Comparison of ENCODE assay signal across 19 cellular contexts in the genomic region with DNA sequence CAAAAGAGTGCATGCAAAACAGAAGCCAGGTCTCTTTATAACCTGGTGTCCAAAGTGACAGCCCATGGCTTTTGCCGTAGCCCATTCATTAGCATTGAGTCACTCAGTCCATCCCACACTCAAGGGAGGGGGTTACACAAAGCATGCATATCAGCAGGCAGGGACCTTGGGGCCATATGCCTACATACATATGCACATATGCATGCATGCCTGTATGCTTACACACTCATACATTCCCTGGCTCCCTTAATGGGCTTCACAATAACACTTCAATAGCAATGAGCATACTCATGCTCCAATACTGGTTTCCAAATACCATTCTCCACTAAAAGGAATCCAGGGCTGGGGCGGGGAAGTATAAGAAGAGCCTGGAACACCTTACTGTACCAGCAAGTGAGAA. TPM values are rescaled to one million over a fixed set of nuclear protein-coding genes. Genes with fewer than 3 reads are reported as not detected.
DNase-seq lines count a peak whose midpoint lies in the region; ATAC-seq and TF ChIP-seq lines count a peak whose summit lies in the region.
"Had no signal": no experiment of that assay in that cellular context is flagged by ENCODE, and none has a peak within 500 bp of the region (broad histone marks: within the 10 kb centered on the region; RNA-seq: fewer than 3 reads in every experiment).

No MANE protein-coding gene starts in this region.

- in situ Hi-C loops in mammary epithelial cell (cut with MboI; ENCODE audit: low sequenced_read_pairs in 2 of 2): loop anchor here in 1 of 2 donors (25.0 kb wide), 1 partner anchor 92 kb away; the partner anchor contains the start of gene MTMR10

- no peaks in the 10 kb centered on the region for H3K27me3 Mint-ChIP-seq in MCF 10A (ENCODE audit: insufficient read depth, unreplicated experiment)
- H3K27me3 Mint-ChIP-seq in activated naive CD4-positive, alpha-beta T cell treated with anti-CD3 and anti-CD28 coated beads, Interleukin-2, amount 10 ng/mL, durations not matched to agents 7 days and 5 days: peaks cover 59% of the 10 kb centered on the region

- H3K27ac ChIP-seq in mammary epithelial cell (ENCODE audit: insufficient read depth, low read depth, low read length): no peak overlapping the region
- no peak overlapping the region for H3K27ac ChIP-seq in iPS-20b (ENCODE audit: low read length)

- peak; percentile 79 for DNase-seq in mammary epithelial cell
- no peak for DNase-seq in MCF 10A (ENCODE audit: unreplicated experiment)
- peak; percentile 71 for DNase-seq in amniotic stem cell (lab: John Stamatoyannopoulos, UW)
- DNase-seq in activated naive CD4-positive, alpha-beta T cell treated with anti-CD3 and anti-CD28 coated beads, Interleukin-2, amount 10 ng/mL, durations not matched to agents 7 days and 5 days: no peak
- DNase-seq: activated CD4-positive, CD25-positive, alpha-beta regulatory T cell treated with anti-CD3 and anti-CD28 coated beads, Interleukin-2, amount 50 U/mL, for 72 hours; activated naive CD4-positive, alpha-beta T cell treated with Interleukin-2 at 50 U/mL for 16 hours; CD8-positive, alpha-beta T cell; GDM1; NCI-H2171 treated with DMSO at 0.1 percent for 48 hours; SHP77 treated with DMSO at 0.1 percent for 48 hours had no signal

- H3K36me3 ChIP-seq in mammary epithelial cell (ENCODE audit: insufficient read depth, low read length) (no peaks in the 10 kb centered on the region), iPS-20b (ENCODE audit: insufficient read depth, low read depth, low read length) (no peaks in the 10 kb centered on the region)

- no peak overlapping the region for H3K4me3 Mint-ChIP-seq in MCF 10A (ENCODE audit: unreplicated experiment)
- no peak overlapping the region for H3K4me3 Mint-ChIP-seq in activated naive CD4-positive, alpha-beta T cell treated with anti-CD3 and anti-CD28 coated beads, Interleukin-2, amount 10 ng/mL, durations not matched to agents 7 days and 5 days

- ATAC-seq in HG03095 (IDR thresholded peaks at IDR 0.05; ENCODE audit: unreplicated experiment) (no peak), GM18858 (IDR thresholded peaks at IDR 0.05; ENCODE audit: unreplicated experiment) (no peak), HG03159 (IDR thresholded peaks at IDR 0.05; ENCODE audit: unreplicated experiment) (no peak)
- ATAC-seq: CD8-positive, alpha-beta T cell had no signal

- no peaks in the 10 kb centered on the region for H3K9me3 ChIP-seq in mammary epithelial cell (replicated peaks; ENCODE audit: insufficient read depth, low read length)
- no peaks in the 10 kb centered on the region for H3K9me3 ChIP-seq in iPS-20b (ENCODE audit: insufficient read depth, low read depth, low read length)

- H3K27ac Mint-ChIP-seq in MCF 10A (ENCODE audit: low read depth, unreplicated experiment): no peak overlapping the region
- H3K27ac Mint-ChIP-seq in activated naive CD4-positive, alpha-beta T cell treated with anti-CD3 and anti-CD28 coated beads, Interleukin-2, amount 10 ng/mL, durations not matched to agents 7 days and 5 days: no peak overlapping the region
- H3K27ac Mint-ChIP-seq: CD8-positive, alpha-beta T cell had no signal

- POLR2A ChIA-PET in MCF 10A (lab: Yijun Ruan, JAX): no interaction called here

- 92% methylated on average over 2 of the region's 2 CpGs for WGBS in mammary epithelial cell (ENCODE audit: low coverage, missing lambda C conversion rate)

- no peaks in the 10 kb centered on the region for H3K9me3 Mint-ChIP-seq in MCF 10A (ENCODE audit: unreplicated experiment)
- H3K9me3 Mint-ChIP-seq in activated naive CD4-positive, alpha-beta T cell treated with anti-CD3 and anti-CD28 coated beads, Interleukin-2, amount 10 ng/mL, durations not matched to agents 7 days and 5 days: no peaks in the 10 kb centered on the region
- H3K9me3 Mint-ChIP-seq: CD8-positive, alpha-beta T cell had no signal

- TF ChIP-seq CTCF in mammary epithelial cell (conservative IDR thresholded peaks at IDR 0.05 in 1 of 2, IDR thresholded peaks at IDR 0.05 in 1 of 2; ENCODE audit: extremely low read depth in 1 of 2, insufficient read depth in 1 of 2, low read depth in 1 of 2, low read length in 2 of 2) (no peak), MCF 10A (IDR thresholded peaks at IDR 0.05; ENCODE audit: unreplicated experiment) (no peak)

- H3K4me1 ChIP-seq in mammary epithelial cell (ENCODE audit: insufficient read depth, low read length) (peaks cover 4% of the 10 kb centered on the region), iPS-20b (ENCODE audit: insufficient read depth, low read length) (peaks cover 49% of the 10 kb centered on the region)

- H4K20me1 ChIP-seq in mammary epithelial cell (ENCODE audit: insufficient read depth, low read length): no peaks in the 10 kb centered on the region

- dilution Hi-C loops in mammary epithelial cell (cut with HindIII; ENCODE audit: low sequenced_read_pairs): no loop called here

- no peak overlapping the region for H3K9ac ChIP-seq in mammary epithelial cell (ENCODE audit: insufficient read depth, low read length)
- no peak overlapping the region for H3K9ac ChIP-seq in iPS-20b (ENCODE audit: low read depth, low read length)

- H3K4me1 Mint-ChIP-seq in MCF 10A (ENCODE audit: insufficient read depth, unreplicated experiment): peaks cover 14% of the 10 kb centered on the region
- peaks cover 17% of the 10 kb centered on the region for H3K4me1 Mint-ChIP-seq in activated naive CD4-positive, alpha-beta T cell treated with anti-CD3 and anti-CD28 coated beads, Interleukin-2, amount 10 ng/mL, durations not matched to agents 7 days and 5 days

- intact Hi-C loops in mammary epithelial cell (cut with micrococcal nuclease) (no loop called here), MCF 10A (cut with micrococcal nuclease) (no loop called here)

- no peaks in the 10 kb centered on the region for H3K79me2 ChIP-seq in mammary epithelial cell (ENCODE audit: insufficient read depth, low read length)

- CTCF ChIA-PET in mammary epithelial cell (lab: Charles Lee; ENCODE audit: low non-redundant PET): no interaction called here
- CTCF ChIA-PET in MCF 10A (lab: Yijun Ruan, JAX): interaction anchor here (1.1 kb wide), 1 partner anchor 22 kb away, joined by 3 read pairs; no protein-coding TSS in a partner anchor
- CTCF ChIA-PET in activated naive CD4-positive, alpha-beta T cell treated with anti-CD3 and anti-CD28 coated beads, Interleukin-2, amount 10 ng/mL, durations not matched to agents 7 days and 5 days (lab: Charles Lee): no interaction called here

- H2AFZ ChIP-seq in mammary epithelial cell (ENCODE audit: low read depth, low read length): no peak overlapping the region

- no peaks in the 10 kb centered on the region for H3K36me3 Mint-ChIP-seq in MCF 10A (ENCODE audit: insufficient read depth, unreplicated experiment)
- no peaks in the 10 kb centered on the region for H3K36me3 Mint-ChIP-seq in activated naive CD4-positive, alpha-beta T cell treated with anti-CD3 and anti-CD28 coated beads, Interleukin-2, amount 10 ng/mL, durations not matched to agents 7 days and 5 days
- H3K36me3 Mint-ChIP-seq: CD8-positive, alpha-beta T cell had no signal

- BruUV-seq in mammary epithelial cell (replicated peaks; lab: Mats Ljungman, UMichigan) (no TSS peak), MCF 10A (replicated peaks; lab: Mats Ljungman, UMichigan) (no TSS peak)

- H3K4me3 ChIP-seq in mammary epithelial cell (replicated peaks in 1 of 3; ENCODE audit: insufficient read depth in 1 of 3, low read depth in 2 of 3, low read length in 3 of 3): no peak overlapping the region
- H3K4me3 ChIP-seq in iPS-20b (ENCODE audit: low read length): peak overlapping the region; percentile 7; the same call in 1 of the 2 replicates

- no peak overlapping the region for H3K4me2 ChIP-seq in mammary epithelial cell (ENCODE audit: insufficient read depth, low read depth, low read length)

- no peaks in the 10 kb centered on the region for H3K27me3 ChIP-seq in mammary epithelial cell (ENCODE audit: insufficient read depth, low read length)
- peaks cover 14% of the 10 kb centered on the region for H3K27me3 ChIP-seq in iPS-20b (ENCODE audit: insufficient read depth, low read length)

RNA-seq across cellular contexts. Expression of gene TRPM1, which starts 22.0 kb away (rescaled TPM):
- total RNA-seq in mammary epithelial cell: not detected
- not detected for polyA plus RNA-seq in mammary epithelial cell
- polyA minus RNA-seq in mammary epithelial cell: not detected
- total RNA-seq in MCF 10A (2022): not detected in 2 replicates
- total RNA-seq: A172; cardiac septum; CD8-positive, alpha-beta T cell; HT-29; myocyte; T-helper 2 cell treated with Interferon-gamma antibody and Interleukin-4, amounts not matched to agents 100 ng/mL and 5 ng/mL, for 36 hours had no signal

Comparison
In these comparisons a context has a peak if more than half of its experiments do, and no peak if none do; other contexts are left out.
1. DNase-seq: peak in mammary epithelial cell (single experiment) and amniotic stem cell (single experiment); none in MCF 10A (single experiment) and activated naive CD4-positive, alpha-beta T cell treated with anti-CD3 and anti-CD28 coated beads, Interleukin-2, amount 10 ng/mL, durations not matched to agents 7 days and 5 days (single experiment).